Comparison of ENCODE assay signal across 8 cellular contexts in genomic region chr11:65525659-65526480, GRCh38. TPM values are rescaled to one million over a fixed set of nuclear protein-coding genes. Genes with fewer than 3 reads are reported as not detected.
DNase-seq lines count a peak whose midpoint lies in the region; ATAC-seq, FAIRE-seq and TF ChIP-seq lines count a peak whose summit lies in the region.

No MANE protein-coding gene starts in this region.

- H3K79me2 ChIP-seq in GM23338 (replicated peaks; ENCODE audit: insufficient read depth), result no peaks in the 10 kb centered on the region
- peaks cover 37% of the 10 kb centered on the region for H3K79me2 ChIP-seq in hepatocyte

- H3K4me2 ChIP-seq in GM23338 (peak overlapping the region; percentile 91), hepatocyte (peak overlapping the region; percentile 97)

- H3K4me3 ChIP-seq in GM23338 (peak overlapping the region; percentile 91), hepatocyte (peak overlapping the region; percentile 88), small intestine (ENCODE audit: low read depth in 1 of 2, low read length in 2 of 2) (peak overlapping the region; percentile 88 to 98)

- CTCF ChIA-PET in activated CD4-positive, alpha-beta memory T cell treated with anti-CD3 and anti-CD28 coated beads for 36 hours (lab: Charles Lee), result interaction anchor here (1.2 to 3.7 kb wide), 5 partner anchors 15 to 110 kb away, joined by 3 to 30 read pairs (median 5); no protein-coding TSS in a partner anchor

- H4K20me1 ChIP-seq in GM23338 (replicated peaks; ENCODE audit: insufficient read depth) (peaks cover 2% of the 10 kb centered on the region; the same call in 1 of the 2 replicates), hepatocyte (ENCODE audit: insufficient read depth, poor library complexity, severe bottlenecking) (peaks cover 3% of the 10 kb centered on the region)

- FAIRE-seq in small intestine (lab: Jason Lieb, UNC), result no peak

- peaks cover 15% of the 10 kb centered on the region; the same call in 1 of the 2 replicates for H3F3A ChIP-seq in GM23338 (replicated peaks; ENCODE audit: low read depth)

- H2AFZ ChIP-seq in GM23338 (no peak overlapping the region; the same call in 1 of the 2 replicates), hepatocyte (no peak overlapping the region)

- H3K9me3 ChIP-seq in hepatocyte (ENCODE audit: low read depth) (no peaks in the 10 kb centered on the region), small intestine (ENCODE audit: control insufficient read depth, low read depth) (no peaks in the 10 kb centered on the region)

- ATAC-seq in GM23338 (no peak), GM21390 (IDR thresholded peaks at IDR 0.05; ENCODE audit: unreplicated experiment) (no peak), GM21447 (IDR thresholded peaks at IDR 0.05; ENCODE audit: unreplicated experiment) (no peak)

- no peak overlapping the region for H3K27ac ChIP-seq in GM23338 (ENCODE audit: low read depth)
- H3K27ac ChIP-seq in hepatocyte, result peak overlapping the region; percentile 97
- H3K27ac ChIP-seq in small intestine (ENCODE audit: low read depth in 1 of 2, low read length in 1 of 2), result peak overlapping the region in 1 of 2 donors; percentile 89

- DNase-seq in GM23338 (ENCODE audit: low spot score), result no peak
- no peak for DNase-seq in activated CD4-positive, alpha-beta memory T cell treated with anti-CD3 and anti-CD28 coated beads for 36 hours
- DNase-seq in hepatocyte (ENCODE audit: low spot score), result no peak
- no peak for DNase-seq in small intestine
- DNase-seq in DMS114 treated with DMSO at 0.1 percent for 48 hours (lab: John Stamatoyannopoulos, UW; ENCODE audit: unreplicated experiment), result no peak
- no peak for DNase-seq in UCSD-AML1 (lab: John Stamatoyannopoulos, UW; ENCODE audit: unreplicated experiment)

- H3K27me3 Mint-ChIP-seq in GM23338 (ENCODE audit: insufficient read depth, low read depth, poor library complexity), result peaks cover 9% of the 10 kb centered on the region
- no peaks in the 10 kb centered on the region for H3K27me3 Mint-ChIP-seq in activated CD4-positive, alpha-beta memory T cell treated with anti-CD3 and anti-CD28 coated beads for 36 hours

- peaks cover 3% of the 10 kb centered on the region for H3K4me1 ChIP-seq in GM23338 (ENCODE audit: insufficient read depth)
- H3K4me1 ChIP-seq in hepatocyte (ENCODE audit: insufficient read depth), result peaks cover 34% of the 10 kb centered on the region
- no peaks in the 10 kb centered on the region for H3K4me1 ChIP-seq in small intestine (ENCODE audit: control insufficient read depth in 2 of 2, insufficient read depth in 1 of 2, low read depth in 1 of 2, low read length in 1 of 2)

- H3K27ac Mint-ChIP-seq in GM23338, result no peak overlapping the region
- peak overlapping the region; percentile 65 for H3K27ac Mint-ChIP-seq in activated CD4-positive, alpha-beta memory T cell treated with anti-CD3 and anti-CD28 coated beads for 36 hours

- H3K4me3 Mint-ChIP-seq in GM23338, result peak overlapping the region; percentile 80
- peak overlapping the region; percentile 84 for H3K4me3 Mint-ChIP-seq in activated CD4-positive, alpha-beta memory T cell treated with anti-CD3 and anti-CD28 coated beads for 36 hours

- TF ChIP-seq CTCF in GM23338 (conservative IDR thresholded peaks at IDR 0.05; ENCODE audit: low read depth in 2 of 2) (no peak), hepatocyte (IDR thresholded peaks at IDR 0.05; ENCODE audit: poor library complexity) (no peak)

- POLR2A ChIA-PET in activated CD4-positive, alpha-beta memory T cell treated with anti-CD3 and anti-CD28 coated beads for 36 hours (lab: Charles Lee), result interaction anchor here (0.5 to 1.9 kb wide), 8 partner anchors 9 to 108 kb away, joined by 3 to 10 read pairs (median 4); partner anchors contain the start of gene NEAT1

- H3K9me2 ChIP-seq in GM23338 (ENCODE audit: insufficient read depth) (no peaks in the 10 kb centered on the region), hepatocyte (replicated peaks; ENCODE audit: insufficient read depth) (no peaks in the 10 kb centered on the region)

- intact Hi-C loops in activated CD4-positive, alpha-beta memory T cell treated with anti-CD3 and anti-CD28 coated beads for 36 hours (cut with micrococcal nuclease), result no loop called here

- no peaks in the 10 kb centered on the region for H3K9me3 Mint-ChIP-seq in GM23338
- no peaks in the 10 kb centered on the region for H3K9me3 Mint-ChIP-seq in activated CD4-positive, alpha-beta memory T cell treated with anti-CD3 and anti-CD28 coated beads for 36 hours

- H3K36me3 ChIP-seq in GM23338 (ENCODE audit: insufficient read depth) (no peaks in the 10 kb centered on the region; the same call in 1 of the 2 replicates), hepatocyte (replicated peaks; ENCODE audit: insufficient read depth, low read depth) (no peaks in the 10 kb centered on the region), small intestine (ENCODE audit: control insufficient read depth in 2 of 2, insufficient read depth in 2 of 2, low read length in 2 of 2) (peaks cover 0 to 3% of the 10 kb centered on the region in 2 donors)

- H3K27me3 ChIP-seq in GM23338 (ENCODE audit: insufficient read depth) (0 out of 2 replicates have a peak, but pooled peaks cover 5% of the 10 kb centered on the region), hepatocyte (no peaks in the 10 kb centered on the region), small intestine (ENCODE audit: control insufficient read depth in 2 of 2, insufficient read depth in 2 of 2, low read length in 2 of 2) (no peaks in the 10 kb centered on the region)

- H3K4me1 Mint-ChIP-seq in GM23338, result peaks cover 15% of the 10 kb centered on the region
- H3K4me1 Mint-ChIP-seq in activated CD4-positive, alpha-beta memory T cell treated with anti-CD3 and anti-CD28 coated beads for 36 hours (ENCODE audit: low read depth), result peaks cover 57% of the 10 kb centered on the region

- H3K36me3 Mint-ChIP-seq in GM23338 (ENCODE audit: low read depth), result peaks cover 24% of the 10 kb centered on the region
- H3K36me3 Mint-ChIP-seq in activated CD4-positive, alpha-beta memory T cell treated with anti-CD3 and anti-CD28 coated beads for 36 hours, result peaks cover 18% of the 10 kb centered on the region

- 68% methylated on average over 26 of the region's 26 CpGs for WGBS in hepatocyte (ENCODE audit: low lambda C conversion rate, missing lambda C conversion rate)
- WGBS in small intestine, 3 donors, result 52 to 54% (median 52%) methylated on average over 26 of the region's 26 CpGs

TF ChIP-seq in GM23338, 12 proteins besides CTCF, POLR2A, EP300 and RAD21 (continues in another document):
- TF ChIP-seq NANOG (IDR thresholded peaks at IDR 0.05; ENCODE audit: borderline replicate concordance) (no peak), STAT1 (IDR thresholded peaks at IDR 0.05; ENCODE audit: unreplicated experiment) (no peak), ETS1 (IDR thresholded peaks at IDR 0.05) (no peak)

RNA-seq across cellular contexts. Expression of gene SCYL1, which starts 1.0 kb away (rescaled TPM):
- total RNA-seq in GM23338 (2014; rRNA removed; shearing (Covaris generic)), result 55.1 and 66.1 TPM in 2 replicates
- polyA plus RNA-seq in GM23338 (2016; fragmentation: Nextera tagmentation; extraction: Ambion mirVana), result 52.7 and 61.7 TPM in 2 replicates
- 10 to 100 TPM; 67.8 to 69.8 TPM for total RNA-seq in activated CD4-positive, alpha-beta memory T cell treated with anti-CD3 and anti-CD28 coated beads for 36 hours
- total RNA-seq in hepatocyte, result 80.4 and 83.9 TPM in 2 replicates
- polyA plus RNA-seq in hepatocyte, result 162 and 167 TPM in 2 replicates
- polyA plus RNA-seq in small intestine, result 10 to 100 TPM; 46.7 to 76.9 (median 74.3) TPM

RNA-seq across cellular contexts. Expression of gene MALAT1, which starts 27.0 kb away (rescaled TPM):
- 1,789 and 2,206 TPM in 2 replicates for total RNA-seq in GM23338 (2014; rRNA removed; shearing (Covaris generic))
- polyA plus RNA-seq in GM23338 (2016; fragmentation: Nextera tagmentation; extraction: Ambion mirVana) (4,618 and 6,020 TPM in 2 replicates), hepatocyte (16,690 and 29,129 TPM in 2 replicates), small intestine (100 to 1,000 TPM; 155 to 454 (median 159) TPM)
- total RNA-seq in activated CD4-positive, alpha-beta memory T cell treated with anti-CD3 and anti-CD28 coated beads for 36 hours, result 1,000 to 10,000 TPM; 8,046 to 8,888 TPM
- total RNA-seq in hepatocyte, result 8,000 and 8,677 TPM in 2 replicates

RNA-seq across cellular contexts. Expression of gene LTBP3, which starts 32.3 kb away (rescaled TPM):
- 29.2 and 29.8 TPM in 2 replicates for total RNA-seq in GM23338 (2014; rRNA removed; shearing (Covaris generic))
- polyA plus RNA-seq in GM23338 (2016; fragmentation: Nextera tagmentation; extraction: Ambion mirVana), result 9.5 and 11.9 TPM in 2 replicates
- total RNA-seq in activated CD4-positive, alpha-beta memory T cell treated with anti-CD3 and anti-CD28 coated beads for 36 hours, result 10 to 100 TPM; 60.7 to 63.3 TPM
- 46.0 and 53.7 TPM in 2 replicates for total RNA-seq in hepatocyte
- polyA plus RNA-seq in hepatocyte, result 85.3 and 101 TPM in 2 replicates
- 10 to 100 TPM in 2 of 3 donors, 1 to 10 TPM in 1; 6.5 to 25.6 (median 17.0) TPM for polyA plus RNA-seq in small intestine

RNA-seq across cellular contexts. Expression of gene ZNRD2, which starts 44.4 kb away (rescaled TPM):
- total RNA-seq in GM23338 (2014; rRNA removed; shearing (Covaris generic)), result 78.1 and 78.6 TPM in 2 replicates
- 140 and 148 TPM in 2 replicates for polyA plus RNA-seq in GM23338 (2016; fragmentation: Nextera tagmentation; extraction: Ambion mirVana)
- 10 to 100 TPM; 48.1 to 51.1 TPM for total RNA-seq in activated CD4-positive, alpha-beta memory T cell treated with anti-CD3 and anti-CD28 coated beads for 36 hours
- total RNA-seq in hepatocyte, result 20.5 and 20.8 TPM in 2 replicates
- polyA plus RNA-seq in hepatocyte, result 52.4 and 57.3 TPM in 2 replicates
- polyA plus RNA-seq in small intestine, result 10 to 100 TPM; 27.7 to 49.2 (median 38.4) TPM

RNA-seq across cellular contexts. Expression of gene FAM89B, which starts 46.5 kb away (rescaled TPM):
- total RNA-seq in GM23338 (2014; rRNA removed; shearing (Covaris generic)), result 16.0 and 18.2 TPM in 2 replicates
- polyA plus RNA-seq in GM23338 (2016; fragmentation: Nextera tagmentation; extraction: Ambion mirVana) (13.0 and 13.9 TPM in 2 replicates), hepatocyte (105 and 112 TPM in 2 replicates), small intestine (10 to 100 TPM; 30.0 to 39.2 (median 36.7) TPM)
- 10 to 100 TPM; 25.3 to 28.3 TPM for total RNA-seq in activated CD4-positive, alpha-beta memory T cell treated with anti-CD3 and anti-CD28 coated beads for 36 hours
- total RNA-seq in hepatocyte, result 28.5 and 34.1 TPM in 2 replicates
